ENCODE assay signal across 13 cellular contexts in the genomic region with DNA sequence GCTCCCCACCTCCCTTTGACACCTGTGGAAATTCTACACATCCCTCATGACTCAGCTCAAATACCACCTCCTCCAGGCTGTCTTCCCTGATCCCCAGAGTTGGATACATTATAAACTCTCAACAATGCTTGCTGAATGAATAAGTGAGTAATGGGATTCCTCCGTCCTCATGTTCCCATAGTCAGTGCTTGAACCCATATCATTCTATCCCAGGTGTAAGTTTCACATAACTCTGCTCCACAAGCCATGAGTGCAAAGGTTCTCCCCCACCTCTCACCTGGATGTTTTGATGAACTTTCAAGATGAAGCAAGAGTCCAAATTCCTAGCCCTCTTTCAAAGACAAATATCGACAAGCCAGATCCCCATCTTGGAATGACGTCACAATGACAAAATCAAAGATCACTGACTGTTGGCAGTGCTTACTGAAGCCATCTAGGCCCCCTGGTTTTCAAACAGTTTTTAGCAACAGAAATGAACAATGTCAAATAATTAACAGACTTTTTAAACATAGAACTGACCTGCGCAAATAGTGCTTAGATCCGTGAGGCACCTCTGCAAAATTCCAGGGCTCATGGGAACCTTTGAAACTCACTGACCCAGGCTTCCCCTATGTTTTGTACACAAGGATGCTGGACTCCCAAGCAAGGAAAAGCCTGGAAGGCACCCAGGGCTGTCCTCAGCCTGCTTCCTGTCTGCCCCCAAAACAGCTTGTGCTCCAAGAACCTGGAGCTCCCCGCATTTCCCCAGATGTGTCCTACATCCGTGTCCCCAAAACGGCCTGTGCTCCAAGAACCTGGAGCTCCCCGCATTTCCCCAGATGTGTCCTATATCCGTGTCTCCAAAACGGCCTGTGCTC. TPM values are rescaled to one million over a fixed set of nuclear protein-coding genes. Genes with fewer than 3 reads are reported as not detected.
"Had no signal": no experiment of that assay in that cellular context is flagged by ENCODE, and none has a peak within 500 bp of the region (broad histone marks: within the 10 kb centered on the region; RNA-seq: fewer than 3 reads in every experiment).

No MANE protein-coding gene starts in this region.

- H3K36me3 Mint-ChIP-seq: naive B cell; stimulated activated naive B cell treated with anti-CD40 and anti-IgM and Interleukin-4, amounts not matched to agents 10 μg/mL and 1 μg/mL and 100 μg/mL, for 72 hours had no signal

- H2AFZ ChIP-seq: parathyroid adenoma had no signal

- H3K4me3 ChIP-seq: SJSA1, tibial nerve had no signal

- H3K4me1 ChIP-seq: SJSA1 had no signal

- H3K9me3 ChIP-seq: neutrophil, SJSA1, tibial nerve had no signal

- H3K27ac Mint-ChIP-seq: activated naive CD4-positive, alpha-beta T cell treated with anti-CD3 and anti-CD28 coated beads for 36 hours; activated T-helper 2 cell treated with anti-CD3 and anti-CD28 coated beads, Interferon-gamma antibody, Interleukin-2, Interleukin-4, amounts not matched to agents 10 μg/mL and 5 μg/mL and 100 μg/mL, durations not matched to agents 14 hours and 24 hours and 36 hours; stimulated activated naive B cell treated with anti-CD40 and anti-IgM and Interleukin-4, amounts not matched to agents 10 μg/mL and 1 μg/mL and 100 μg/mL, for 72 hours had no signal

- ATAC-seq: activated CD4-positive, CD25-positive, alpha-beta regulatory T cell treated with anti-CD3 and anti-CD28 coated beads, Interleukin-2, amount 50 U/mL, for 24 hours; stimulated activated naive B cell treated with anti-CD40 and anti-IgM and Interleukin-4, amounts not matched to agents 10 μg/mL and 1 μg/mL and 100 μg/mL, for 72 hours had no signal

- DNase-seq: activated naive CD4-positive, alpha-beta T cell treated with anti-CD3 and anti-CD28 coated beads for 36 hours; caudate nucleus; foreskin fibroblast; naive B cell; stimulated activated naive B cell treated with anti-CD40 and anti-IgM and Interleukin-4, amounts not matched to agents 10 μg/mL and 1 μg/mL and 100 μg/mL, for 72 hours; SW 1271 had no signal

- H3K27ac ChIP-seq: neutrophil, parathyroid adenoma, SJSA1 had no signal

- H3K36me3 ChIP-seq: neutrophil, SJSA1, tibial nerve had no signal

- FAIRE-seq: colon had no signal

- H3K79me2 ChIP-seq: parathyroid adenoma had no signal

- H3K27me3 ChIP-seq: neutrophil, SJSA1, tibial nerve had no signal

- H3K27me3 Mint-ChIP-seq: naive B cell; stimulated activated naive B cell treated with anti-CD40 and anti-IgM and Interleukin-4, amounts not matched to agents 10 μg/mL and 1 μg/mL and 100 μg/mL, for 72 hours had no signal

- H3K9me3 Mint-ChIP-seq: activated naive CD4-positive, alpha-beta T cell treated with anti-CD3 and anti-CD28 coated beads for 36 hours; activated T-helper 2 cell treated with anti-CD3 and anti-CD28 coated beads, Interferon-gamma antibody, Interleukin-2, Interleukin-4, amounts not matched to agents 10 μg/mL and 5 μg/mL and 100 μg/mL, durations not matched to agents 14 hours and 24 hours and 36 hours; naive B cell; stimulated activated naive B cell treated with anti-CD40 and anti-IgM and Interleukin-4, amounts not matched to agents 10 μg/mL and 1 μg/mL and 100 μg/mL, for 72 hours had no signal

RNA-seq across cellular contexts. Expression of a gene that starts 4.0 kb away (rescaled TPM):
- total RNA-seq: SJSA1 had no signal
